In the genomic region with DNA sequence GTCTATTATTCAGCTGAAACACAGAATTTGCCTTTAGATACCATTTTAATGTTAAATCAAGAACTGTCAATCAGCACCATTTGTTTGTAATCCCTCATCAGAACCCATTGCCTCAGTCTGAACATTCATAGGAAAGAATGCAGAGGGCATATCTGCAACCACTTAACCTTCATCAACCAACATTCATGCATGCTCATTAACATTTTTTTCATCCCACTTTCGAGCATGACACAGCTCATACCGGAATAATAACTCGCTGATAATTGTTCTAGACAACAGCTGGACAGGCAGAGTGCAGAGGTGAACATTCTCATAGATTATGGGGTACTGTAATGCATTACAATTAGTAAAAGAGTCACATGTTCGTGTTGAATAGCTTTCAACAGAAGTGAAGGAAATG, we compare ENCODE assay signal across 27 cellular contexts.
DNase-seq lines count a peak whose midpoint lies in the region; ATAC-seq and TF ChIP-seq lines count a peak whose summit lies in the region.
"Had no signal": no experiment of that assay in that cellular context is flagged by ENCODE, and none has a peak within 500 bp of the region (broad histone marks: within the 10 kb centered on the region; RNA-seq: fewer than 3 reads in every experiment).

No MANE protein-coding gene starts in this region.

- H3K4me3 ChIP-seq in body of pancreas (no peak overlapping the region), WERI-Rb-1 (ENCODE audit: low read depth, low read length) (no peak overlapping the region)
- H3K4me3 ChIP-seq: colonic mucosa, ovary, sigmoid colon had no signal

- no peaks in the 10 kb centered on the region for H3K36me3 Mint-ChIP-seq in activated CD8-positive, alpha-beta T cell treated with anti-CD3 and anti-CD28 coated beads, Interleukin-2, amount 10 ng/mL, durations not matched to agents 7 days and 5 days (ENCODE audit: low read depth)
- H3K36me3 Mint-ChIP-seq: brain; naive thymus-derived CD8-positive, alpha-beta T cell had no signal

- CTCF ChIA-PET in activated CD8-positive, alpha-beta T cell treated with anti-CD3 and anti-CD28 coated beads, Interleukin-2, amount 10 ng/mL, durations not matched to agents 7 days and 5 days (lab: Charles Lee) = no interaction called here

- H3K9me3 ChIP-seq in body of pancreas = no peaks in the 10 kb centered on the region
- H3K9me3 ChIP-seq in WERI-Rb-1 (ENCODE audit: severe bottlenecking) = no peaks in the 10 kb centered on the region
- H3K9me3 ChIP-seq: colonic mucosa, ovary, sigmoid colon had no signal

- DNase-seq in GM04504 (ENCODE audit: low read depth) = peak; percentile 16
- peak; percentile 72 for DNase-seq in amniotic epithelial cell (ENCODE audit: low read depth)
- DNase-seq in fibroblast of the conjunctiva (ENCODE audit: low read depth) = peak; percentile 3
- DNase-seq in body of pancreas = no peak
- no peak for DNase-seq in activated CD8-positive, alpha-beta T cell treated with anti-CD3 and anti-CD28 coated beads, Interleukin-2, amount 10 ng/mL, durations not matched to agents 7 days and 5 days
- no peak for DNase-seq in WERI-Rb-1
- DNase-seq: activated CD4-positive, CD25-positive, alpha-beta regulatory T cell; activated CD8-positive, alpha-beta T cell treated with anti-CD3 and anti-CD28 coated beads for 36 hours; activated naive CD4-positive, alpha-beta T cell treated with anti-CD3 and anti-CD28 coated beads, Interleukin-2, amount 50 U/mL, for 16 hours; activated T-cell treated with anti-CD3 and anti-CD28 coated beads, Interleukin-2, amount 50 U/mL, for 1 hour; CD4-positive, alpha-beta T cell; colonic mucosa; H7; hypothalamus; Kasumi-1; naive thymus-derived CD8-positive, alpha-beta T cell; NCI-H1105 treated with DMSO at 0.1 percent for 48 hours; NCI-H510A treated with DMSO at 0.1 percent for 48 hours; ovary; RPMI8226; sigmoid colon had no signal

- POLR2A ChIA-PET in activated CD8-positive, alpha-beta T cell treated with anti-CD3 and anti-CD28 coated beads, Interleukin-2, amount 10 ng/mL, durations not matched to agents 7 days and 5 days (lab: Charles Lee) = no interaction called here

- peaks cover 6% of the 10 kb centered on the region for H3K4me1 Mint-ChIP-seq in activated CD8-positive, alpha-beta T cell treated with anti-CD3 and anti-CD28 coated beads, Interleukin-2, amount 10 ng/mL, durations not matched to agents 7 days and 5 days (ENCODE audit: low read depth)
- H3K4me1 Mint-ChIP-seq: naive thymus-derived CD8-positive, alpha-beta T cell had no signal

- ATAC-seq in body of pancreas (no peak), GM19328 (IDR thresholded peaks at IDR 0.05; ENCODE audit: unreplicated experiment) (no peak)
- no peak for ATAC-seq in activated CD8-positive, alpha-beta T cell treated with anti-CD3 and anti-CD28 coated beads, Interleukin-2, amount 10 ng/mL, durations not matched to agents 7 days and 5 days
- ATAC-seq: activated CD8-positive, alpha-beta T cell treated with anti-CD3 and anti-CD28 coated beads for 36 hours; foreskin keratinocyte; naive thymus-derived CD8-positive, alpha-beta T cell; SK-N-SH treated with all-trans-retinoic acid at 6 μM for 48 hours had no signal

- H3K4me3 Mint-ChIP-seq in activated CD8-positive, alpha-beta T cell treated with anti-CD3 and anti-CD28 coated beads, Interleukin-2, amount 10 ng/mL, durations not matched to agents 7 days and 5 days = no peak overlapping the region
- H3K4me3 Mint-ChIP-seq: activated CD8-positive, alpha-beta T cell treated with anti-CD3 and anti-CD28 coated beads for 36 hours; brain; CD4-positive, alpha-beta T cell; naive thymus-derived CD8-positive, alpha-beta T cell; T-helper 2 cell treated with Interferon-gamma antibody and Interleukin-4, amounts not matched to agents 5 μg/mL and 100 μg/mL, for 36 hours had no signal

- 71 to 80% methylated on average over 4 of the region's 4 CpGs for WGBS in body of pancreas, 2 donors

- TF ChIP-seq CTCF in 22Rv1 (IDR thresholded peaks at IDR 0.05) = no peak
- TF ChIP-seq CTCF in body of pancreas (IDR thresholded peaks at IDR 0.05) = no peak
- no peak for TF ChIP-seq CTCF in WERI-Rb-1 (IDR thresholded peaks at IDR 0.05; ENCODE audit: low read depth, low read length)

- H3K36me3 ChIP-seq in body of pancreas (replicated peaks in 1 of 2; ENCODE audit: insufficient read depth in 1 of 2, low read depth in 2 of 2) (no peaks in the 10 kb centered on the region), WERI-Rb-1 (no peaks in the 10 kb centered on the region)
- H3K36me3 ChIP-seq: colonic mucosa, ovary, sigmoid colon had no signal

- 0 out of 2 replicates have a peak overlapping the region, but pooled peaks have one; percentile 28 for H3K27ac ChIP-seq in 22Rv1
- no peak overlapping the region for H3K27ac ChIP-seq in body of pancreas
- no peak overlapping the region for H3K27ac ChIP-seq in WERI-Rb-1
- H3K27ac ChIP-seq: colonic mucosa, foreskin keratinocyte, ovary, sigmoid colon had no signal

- H3K27me3 ChIP-seq in body of pancreas = no peaks in the 10 kb centered on the region
- no peaks in the 10 kb centered on the region for H3K27me3 ChIP-seq in WERI-Rb-1 (ENCODE audit: insufficient read depth, low read depth, severe bottlenecking)
- H3K27me3 ChIP-seq: colonic mucosa, foreskin keratinocyte, ovary, sigmoid colon had no signal

- no peaks in the 10 kb centered on the region for H3K9me3 Mint-ChIP-seq in activated CD8-positive, alpha-beta T cell treated with anti-CD3 and anti-CD28 coated beads, Interleukin-2, amount 10 ng/mL, durations not matched to agents 7 days and 5 days (ENCODE audit: insufficient read depth)
- H3K9me3 Mint-ChIP-seq: activated CD8-positive, alpha-beta T cell treated with anti-CD3 and anti-CD28 coated beads for 36 hours; brain; CD4-positive, alpha-beta T cell; naive thymus-derived CD8-positive, alpha-beta T cell; T-helper 2 cell treated with Interferon-gamma antibody and Interleukin-4, amounts not matched to agents 5 μg/mL and 100 μg/mL, for 36 hours had no signal

- no peak overlapping the region for H3K27ac Mint-ChIP-seq in activated CD8-positive, alpha-beta T cell treated with anti-CD3 and anti-CD28 coated beads, Interleukin-2, amount 10 ng/mL, durations not matched to agents 7 days and 5 days
- H3K27ac Mint-ChIP-seq: activated CD8-positive, alpha-beta T cell treated with anti-CD3 and anti-CD28 coated beads for 36 hours; CD4-positive, alpha-beta T cell; naive thymus-derived CD8-positive, alpha-beta T cell; T-helper 2 cell treated with Interferon-gamma antibody and Interleukin-4, amounts not matched to agents 5 μg/mL and 100 μg/mL, for 36 hours had no signal

- no peaks in the 10 kb centered on the region for H3K27me3 Mint-ChIP-seq in activated CD8-positive, alpha-beta T cell treated with anti-CD3 and anti-CD28 coated beads, Interleukin-2, amount 10 ng/mL, durations not matched to agents 7 days and 5 days (ENCODE audit: low read depth)
- H3K27me3 Mint-ChIP-seq: activated CD8-positive, alpha-beta T cell treated with anti-CD3 and anti-CD28 coated beads for 36 hours; brain; CD4-positive, alpha-beta T cell had no signal

- no peaks in the 10 kb centered on the region for H3K4me1 ChIP-seq in body of pancreas
- H3K4me1 ChIP-seq: colonic mucosa, foreskin keratinocyte, sigmoid colon had no signal

- intact Hi-C loops in body of pancreas (cut with DNase I) = no loop called here

- TF ChIP-seq POLR2A in body of pancreas (IDR thresholded peaks at IDR 0.05) = no peak

Comparison
In these comparisons a context has a peak if more than half of its experiments do, and no peak if none do; other contexts are left out.
1. DNase-seq: peak in GM04504 (single experiment), amniotic epithelial cell (single experiment) and fibroblast of the conjunctiva (single experiment); none in body of pancreas (0 of 4), activated CD8-positive, alpha-beta T cell treated with anti-CD3 and anti-CD28 coated beads, Interleukin-2, amount 10 ng/mL, durations not matched to agents 7 days and 5 days (single experiment) and WERI-Rb-1 (single experiment).